36 cellular contexts compared by ENCODE assay signal in the genomic region with DNA sequence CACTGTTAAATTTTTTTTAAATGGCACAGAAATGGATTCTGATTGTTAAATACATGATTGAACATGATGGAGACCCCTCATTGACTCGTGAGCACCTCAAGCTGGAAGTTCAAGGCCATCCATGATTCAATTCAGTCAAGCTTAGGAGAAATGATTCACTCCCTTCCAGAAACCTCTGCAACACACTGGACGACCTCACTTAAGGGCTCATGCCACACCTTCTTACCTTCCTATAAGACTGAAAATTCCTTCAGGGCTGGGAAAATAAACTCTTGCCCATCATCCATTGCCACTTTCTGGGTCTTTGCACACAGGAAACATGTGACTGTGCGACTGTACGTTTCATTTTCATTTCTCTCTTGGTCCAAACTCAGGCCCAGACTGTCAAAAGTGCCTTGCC.
"Had no signal": no experiment of that assay in that cellular context is flagged by ENCODE, and none has a peak within 500 bp of the region (broad histone marks: within the 10 kb centered on the region; RNA-seq: fewer than 3 reads in every experiment).

No MANE protein-coding gene starts in this region.

- H3K4me1 Mint-ChIP-seq: activated CD4-positive, alpha-beta memory T cell treated with anti-CD3 and anti-CD28 coated beads, Interleukin-2, amount 10 ng/mL, durations not matched to agents 7 days and 5 days; activated CD8-positive, alpha-beta memory T cell treated with anti-CD3 and anti-CD28 coated beads, Interleukin-2, amount 10 ng/mL, durations not matched to agents 7 days and 5 days; activated naive CD4-positive, alpha-beta T cell treated with anti-CD3 and anti-CD28 coated beads, Interleukin-2, amount 10 ng/mL, durations not matched to agents 7 days and 5 days; activated naive CD8-positive, alpha-beta T cell treated with anti-CD3 and anti-CD28 coated beads, Interleukin-2, amount 50 U/mL, for 24 hours; central memory CD8-positive, alpha-beta T cell had no signal

- H3K27me3 Mint-ChIP-seq: activated CD4-positive, alpha-beta memory T cell treated with anti-CD3 and anti-CD28 coated beads, Interleukin-2, amount 10 ng/mL, durations not matched to agents 7 days and 5 days; activated naive CD4-positive, alpha-beta T cell treated with anti-CD3 and anti-CD28 coated beads, Interleukin-2, amount 10 ng/mL, durations not matched to agents 7 days and 5 days had no signal

- H3K36me3 Mint-ChIP-seq: activated CD8-positive, alpha-beta memory T cell treated with anti-CD3 and anti-CD28 coated beads, Interleukin-2, amount 10 ng/mL, durations not matched to agents 7 days and 5 days; activated naive CD4-positive, alpha-beta T cell treated with anti-CD3 and anti-CD28 coated beads, Interleukin-2, amount 10 ng/mL, durations not matched to agents 7 days and 5 days; activated naive CD8-positive, alpha-beta T cell had no signal

- H3K9me3 Mint-ChIP-seq: activated CD4-positive, alpha-beta memory T cell treated with anti-CD3 and anti-CD28 coated beads, Interleukin-2, amount 10 ng/mL, durations not matched to agents 7 days and 5 days; activated naive CD4-positive, alpha-beta T cell treated with anti-CD3 and anti-CD28 coated beads, Interleukin-2, amount 10 ng/mL, durations not matched to agents 7 days and 5 days; activated naive CD8-positive, alpha-beta T cell treated with anti-CD3 and anti-CD28 coated beads, Interleukin-2, amount 50 U/mL, for 24 hours; central memory CD8-positive, alpha-beta T cell had no signal

- H3K27ac ChIP-seq: cardiac muscle cell, SJCRH30, SK-N-MC, WERI-Rb-1 had no signal

- H3K4me1 ChIP-seq: SJCRH30 had no signal

- H3K4me3 ChIP-seq: cardiac muscle cell, SJCRH30, SK-N-MC had no signal

- ATAC-seq: activated CD8-positive, alpha-beta memory T cell treated with anti-CD3 and anti-CD28 coated beads, Interleukin-2, amount 10 ng/mL, durations not matched to agents 7 days and 5 days; activated naive CD8-positive, alpha-beta T cell treated with anti-CD3 and anti-CD28 coated beads, Interleukin-2, amount 50 U/mL, for 24 hours; Panc1 had no signal

- H3K36me3 ChIP-seq: cardiac muscle cell, SJCRH30, WERI-Rb-1 had no signal

- H3K9me3 ChIP-seq: SJCRH30 had no signal

- H3K27ac Mint-ChIP-seq: activated CD4-positive, alpha-beta memory T cell treated with anti-CD3 and anti-CD28 coated beads, Interleukin-2, amount 10 ng/mL, durations not matched to agents 7 days and 5 days; activated CD8-positive, alpha-beta memory T cell treated with anti-CD3 and anti-CD28 coated beads, Interleukin-2, amount 10 ng/mL, durations not matched to agents 7 days and 5 days; activated naive CD4-positive, alpha-beta T cell treated with anti-CD3 and anti-CD28 coated beads, Interleukin-2, amount 10 ng/mL, durations not matched to agents 7 days and 5 days; activated naive CD8-positive, alpha-beta T cell; activated naive CD8-positive, alpha-beta T cell treated with anti-CD3 and anti-CD28 coated beads, Interleukin-2, amount 50 U/mL, for 24 hours had no signal

- DNase-seq: activated CD4-positive, alpha-beta memory T cell treated with anti-CD3 and anti-CD28 coated beads, Interleukin-2, amount 10 ng/mL, durations not matched to agents 7 days and 5 days; activated CD4-positive, alpha-beta T cell treated with anti-CD3 and anti-CD28 coated beads for 1 hour; activated CD4-positive, alpha-beta T cell treated with anti-CD3 and anti-CD28 coated beads for 48 hours; activated CD4-positive, CD25-positive, alpha-beta regulatory T cell; activated CD8-positive, alpha-beta memory T cell treated with anti-CD3 and anti-CD28 coated beads for 24 hours; activated CD8-positive, alpha-beta memory T cell treated with anti-CD3 and anti-CD28 coated beads, Interleukin-2, amount 10 ng/mL, durations not matched to agents 7 days and 5 days; activated CD8-positive, alpha-beta memory T cell treated with anti-CD3 and anti-CD28 coated beads, Interleukin-2, amount 50 U/mL, for 48 hours; activated effector memory CD4-positive, alpha-beta T cell treated with Interleukin-2 at 50 U/mL for 16 hours; activated naive CD4-positive, alpha-beta T cell treated with anti-CD3 and anti-CD28 coated beads, Interleukin-2, amount 10 ng/mL, durations not matched to agents 7 days and 5 days; activated naive CD8-positive, alpha-beta T cell treated with anti-CD3 and anti-CD28 coated beads, Interleukin-2, amount 50 U/mL, for 24 hours; activated T-cell treated with anti-CD3 and anti-CD28 coated beads, Interleukin-2, amount 50 U/mL, for 48 hours; amniotic stem cell; aorta; Kasumi-1; MM.1S; MV-4-11; NCI-H1092; NCI-H1417; NCI-H146; NCI-H187; NCI-H2029 treated with DMSO at 0.1 percent for 48 hours; NCI-H2107; NCI-H2171; NCI-H510A; NCI-H526; NCI-H748 treated with DMSO at 0.1 percent for 48 hours; OCI-M1; SHP77; SJCRH30; T1000; WERI-Rb-1 had no signal

- H3K4me3 Mint-ChIP-seq: activated CD4-positive, alpha-beta memory T cell treated with anti-CD3 and anti-CD28 coated beads, Interleukin-2, amount 10 ng/mL, durations not matched to agents 7 days and 5 days; activated CD8-positive, alpha-beta memory T cell treated with anti-CD3 and anti-CD28 coated beads, Interleukin-2, amount 10 ng/mL, durations not matched to agents 7 days and 5 days; activated naive CD4-positive, alpha-beta T cell treated with anti-CD3 and anti-CD28 coated beads, Interleukin-2, amount 10 ng/mL, durations not matched to agents 7 days and 5 days; activated naive CD8-positive, alpha-beta T cell; activated naive CD8-positive, alpha-beta T cell treated with anti-CD3 and anti-CD28 coated beads, Interleukin-2, amount 50 U/mL, for 24 hours; central memory CD8-positive, alpha-beta T cell had no signal
